1 cellular context compared by ENCODE assay signal in genomic region chr22:45553333-45554039, GRCh38.
TF ChIP-seq lines count a peak whose summit lies in the region.

No MANE protein-coding gene starts in this region.

TF ChIP-seq in HEK293, 187 proteins besides CTCF, POLR2A, EP300 and RAD21 (continued from another document):
- TF ChIP-seq ZBTB10 (tag by site-specific recombination; IDR thresholded peaks at IDR 0.05) (peak; percentile 15; the same call in 1 of the 2 replicates), ZNF600 (tag by site-specific recombination; IDR thresholded peaks at IDR 0.05) (peak; percentile 90), ZBTB20 (tag by site-specific recombination; IDR thresholded peaks at IDR 0.05) (no peak), GLI2 (tag by site-specific recombination; IDR thresholded peaks at IDR 0.05; ENCODE audit: borderline replicate concordance, low read depth) (no peak), ZBTB21 (tag by site-specific recombination; IDR thresholded peaks at IDR 0.05) (no peak), TSHZ1 (tag by site-specific recombination; IDR thresholded peaks at IDR 0.05; ENCODE audit: borderline replicate concordance) (no peak), ZNF146 (tag by site-specific recombination; IDR thresholded peaks at IDR 0.05) (no peak), ZSCAN4 (tag by site-specific recombination; IDR thresholded peaks at IDR 0.05) (peak; percentile 88), ZNF266 (tag by site-specific recombination; IDR thresholded peaks at IDR 0.05; ENCODE audit: low read depth) (no peak), ZNF157 (tag by site-specific recombination; IDR thresholded peaks at IDR 0.05) (no peak)
